Comparison of ENCODE assay signal across 20 cellular contexts in the genomic region with DNA sequence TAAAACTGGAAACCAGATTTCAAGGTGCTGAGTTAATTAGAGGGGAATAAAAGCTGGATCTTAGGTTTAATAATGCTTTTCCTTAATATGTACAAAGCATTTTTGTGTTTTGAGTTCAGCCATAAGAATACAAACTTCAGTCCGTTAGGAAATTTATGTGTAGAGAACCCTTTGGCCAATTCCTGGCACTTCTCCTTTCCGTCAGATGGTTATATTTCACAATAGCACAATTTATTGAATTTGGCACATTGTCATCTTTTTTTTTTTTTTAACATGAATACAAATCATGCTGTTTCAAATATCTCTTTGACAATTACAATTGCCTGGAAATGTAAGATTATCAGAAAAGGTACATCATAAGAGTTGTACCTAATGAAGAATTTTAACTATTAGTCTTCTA. TPM values are rescaled to one million over a fixed set of nuclear protein-coding genes. Genes with fewer than 3 reads are reported as not detected.
DNase-seq lines count a peak whose midpoint lies in the region; ATAC-seq, FAIRE-seq and TF ChIP-seq lines count a peak whose summit lies in the region.
"Had no signal": no experiment of that assay in that cellular context is flagged by ENCODE, and none has a peak within 500 bp of the region (broad histone marks: within the 10 kb centered on the region; RNA-seq: fewer than 3 reads in every experiment).

No MANE protein-coding gene starts in this region.

- H3K79me2 ChIP-seq in mammary epithelial cell (ENCODE audit: insufficient read depth, low read length), result no peaks in the 10 kb centered on the region

- WGBS in mammary epithelial cell (ENCODE audit: low coverage, missing lambda C conversion rate), result 6% methylated on average over 2 of the region's 2 CpGs
- 11 to 14% methylated on average over 2 of the region's 2 CpGs for WGBS in esophagus squamous epithelium, 2 donors

- H3K36me3 ChIP-seq in mammary epithelial cell (ENCODE audit: insufficient read depth, low read length) (no peaks in the 10 kb centered on the region), esophagus squamous epithelium (no peaks in the 10 kb centered on the region), Caco-2 (ENCODE audit: control insufficient read depth, insufficient read depth, low read length) (no peaks in the 10 kb centered on the region)
- H3K36me3 ChIP-seq: ovary, transverse colon had no signal

- H3K4me1 ChIP-seq in mammary epithelial cell (ENCODE audit: insufficient read depth, low read length), result no peaks in the 10 kb centered on the region
- H3K4me1 ChIP-seq in esophagus squamous epithelium, result no peaks in the 10 kb centered on the region
- no peaks in the 10 kb centered on the region for H3K4me1 ChIP-seq in Caco-2

- in situ Hi-C loops in mammary epithelial cell (cut with MboI; ENCODE audit: low sequenced_read_pairs in 2 of 2), result no loop called here

- no peak overlapping the region for H3K4me3 Mint-ChIP-seq in MCF 10A (ENCODE audit: unreplicated experiment)
- H3K4me3 Mint-ChIP-seq in Caco-2 (ENCODE audit: unreplicated experiment), result no peak overlapping the region
- H3K4me3 Mint-ChIP-seq: CD14-positive monocyte; stimulated activated effector memory CD8-positive, alpha-beta T cell treated with anti-CD3 and anti-CD28 coated beads, Interleukin-12 subunit alpha, Interleukin-12 subunit beta, amount 100 ng/mL, for 72 hours had no signal

- CTCF ChIA-PET in MCF 10A (lab: Yijun Ruan, JAX) (no interaction called here), mammary epithelial cell (lab: Charles Lee; ENCODE audit: low non-redundant PET) (no interaction called here), Caco-2 (lab: Charles Lee) (no interaction called here)

- TF ChIP-seq POLR2A in esophagus squamous epithelium (IDR thresholded peaks at IDR 0.05) (no peak), GM12891 (IDR thresholded peaks at IDR 0.05; ENCODE audit: low read depth, low read length) (no peak)

- intact Hi-C loops in MCF 10A (cut with micrococcal nuclease), result no loop called here
- intact Hi-C loops in mammary epithelial cell (cut with micrococcal nuclease), result no loop called here
- intact Hi-C loops in esophagus squamous epithelium (cut with DNase I), result no loop called here
- intact Hi-C loops in Caco-2 (cut with micrococcal nuclease; ENCODE audit: unreplicated experiment), result no loop called here

- BruUV-seq in MCF 10A (replicated peaks; lab: Mats Ljungman, UMichigan), result no TSS peak
- BruUV-seq in mammary epithelial cell (replicated peaks; lab: Mats Ljungman, UMichigan), result no TSS peak
- no TSS peak for BruUV-seq in Caco-2 (replicated peaks; lab: Mats Ljungman, UMichigan)

- H3K27me3 ChIP-seq in mammary epithelial cell (ENCODE audit: insufficient read depth, low read length) (no peaks in the 10 kb centered on the region), esophagus squamous epithelium (no peaks in the 10 kb centered on the region), Caco-2 (replicated peaks; ENCODE audit: control insufficient read depth, insufficient read depth, low read length) (no peaks in the 10 kb centered on the region)
- H3K27me3 ChIP-seq: ovary, transverse colon had no signal

- H3K27ac ChIP-seq in mammary epithelial cell (ENCODE audit: insufficient read depth, low read depth, low read length) (no peak overlapping the region), esophagus squamous epithelium (no peak overlapping the region)
- H3K27ac ChIP-seq: ovary, transverse colon had no signal

- H2AFZ ChIP-seq in mammary epithelial cell (ENCODE audit: low read depth, low read length), result no peak overlapping the region

- dilution Hi-C loops in mammary epithelial cell (cut with HindIII; ENCODE audit: low sequenced_read_pairs), result no loop called here

- no peak overlapping the region for H3K4me3 ChIP-seq in mammary epithelial cell (replicated peaks in 1 of 3; ENCODE audit: insufficient read depth in 1 of 3, low read depth in 2 of 3, low read length in 3 of 3)
- no peak overlapping the region for H3K4me3 ChIP-seq in esophagus squamous epithelium
- H3K4me3 ChIP-seq in Caco-2 (ENCODE audit: low read depth, low read length), result no peak overlapping the region
- H3K4me3 ChIP-seq: ovary, smooth muscle cell, transverse colon had no signal

- no peaks in the 10 kb centered on the region for H3K9me3 ChIP-seq in mammary epithelial cell (replicated peaks; ENCODE audit: insufficient read depth, low read length)
- no peaks in the 10 kb centered on the region for H3K9me3 ChIP-seq in esophagus squamous epithelium
- peaks cover 3% of the 10 kb centered on the region; the same call in 1 of the 2 replicates for H3K9me3 ChIP-seq in Caco-2
- H3K9me3 ChIP-seq: ovary, transverse colon had no signal

- no peaks in the 10 kb centered on the region for H3K36me3 Mint-ChIP-seq in MCF 10A (ENCODE audit: insufficient read depth, unreplicated experiment)
- no peaks in the 10 kb centered on the region for H3K36me3 Mint-ChIP-seq in Caco-2 (ENCODE audit: insufficient read depth, unreplicated experiment)
- H3K36me3 Mint-ChIP-seq: CD14-positive monocyte; stimulated activated effector memory CD8-positive, alpha-beta T cell treated with anti-CD3 and anti-CD28 coated beads, Interleukin-12 subunit alpha, Interleukin-12 subunit beta, amount 100 ng/mL, for 72 hours had no signal

- FAIRE-seq in GM12891 (lab: Jason Lieb, UNC), result no peak

- no peak overlapping the region for H3K4me2 ChIP-seq in mammary epithelial cell (ENCODE audit: insufficient read depth, low read depth, low read length)
- H3K4me2 ChIP-seq: smooth muscle cell had no signal

- ATAC-seq in left lobe of liver (peak; percentile 71), GM19395 (IDR thresholded peaks at IDR 0.05; ENCODE audit: unreplicated experiment) (no peak)
- ATAC-seq: stimulated activated effector memory CD8-positive, alpha-beta T cell treated with anti-CD3 and anti-CD28 coated beads, Interleukin-12 subunit alpha, Interleukin-12 subunit beta, amount 100 ng/mL, for 72 hours had no signal

- no peaks in the 10 kb centered on the region for H3K9me3 Mint-ChIP-seq in MCF 10A (ENCODE audit: unreplicated experiment)
- H3K9me3 Mint-ChIP-seq in Caco-2 (ENCODE audit: unreplicated experiment), result no peaks in the 10 kb centered on the region

- no peak overlapping the region for H3K27ac Mint-ChIP-seq in MCF 10A (ENCODE audit: low read depth, unreplicated experiment)
- no peak overlapping the region for H3K27ac Mint-ChIP-seq in Caco-2 (ENCODE audit: unreplicated experiment)
- H3K27ac Mint-ChIP-seq: CD14-positive monocyte; stimulated activated effector memory CD8-positive, alpha-beta T cell treated with anti-CD3 and anti-CD28 coated beads, Interleukin-12 subunit alpha, Interleukin-12 subunit beta, amount 100 ng/mL, for 72 hours had no signal

- DNase-seq in MCF 10A (ENCODE audit: unreplicated experiment) (peak; percentile 63), mammary epithelial cell (no peak), dermis blood vessel endothelial cell (peak; percentile 50), left lobe of liver (ENCODE audit: low spot score) (no peak), esophagus squamous epithelium (lab: John Stamatoyannopoulos, UW) (no peak), GM12891 (ENCODE audit: insufficient read length, low spot score) (no peak), Caco-2 (no peak)
- DNase-seq: activated effector memory CD4-positive, alpha-beta T cell treated with Interleukin-2 at 50 U/mL for 16 hours; amniotic stem cell; DND-41; NCI-H1092 treated with DMSO at 0.1 percent for 48 hours; NK-92 treated with Interleukin-12 subunit alpha and Interleukin-12 subunit beta, amount 100 ng/mL, for 24 hours; ovary; Right ventricle myocardium superior; T-helper 2 cell; transverse colon had no signal

- H4K20me1 ChIP-seq in mammary epithelial cell (ENCODE audit: insufficient read depth, low read length), result no peaks in the 10 kb centered on the region

- H3K4me1 Mint-ChIP-seq in MCF 10A (ENCODE audit: insufficient read depth, unreplicated experiment) (no peaks in the 10 kb centered on the region), Caco-2 (ENCODE audit: low read depth, unreplicated experiment) (no peaks in the 10 kb centered on the region)
- H3K4me1 Mint-ChIP-seq: stimulated activated effector memory CD8-positive, alpha-beta T cell treated with anti-CD3 and anti-CD28 coated beads, Interleukin-12 subunit alpha, Interleukin-12 subunit beta, amount 100 ng/mL, for 72 hours had no signal

- no peak for TF ChIP-seq CTCF in MCF 10A (IDR thresholded peaks at IDR 0.05; ENCODE audit: unreplicated experiment)
- no peak for TF ChIP-seq CTCF in mammary epithelial cell (conservative IDR thresholded peaks at IDR 0.05 in 1 of 2, IDR thresholded peaks at IDR 0.05 in 1 of 2; ENCODE audit: extremely low read depth in 1 of 2, insufficient read depth in 1 of 2, low read depth in 1 of 2, low read length in 2 of 2)
- no peak for TF ChIP-seq CTCF in esophagus squamous epithelium (IDR thresholded peaks at IDR 0.05)
- TF ChIP-seq CTCF in Caco-2 (IDR thresholded peaks at IDR 0.05; ENCODE audit: insufficient read depth in 1 of 2, low read depth in 1 of 2, low read length in 1 of 2, severe bottlenecking in 1 of 2, unreplicated experiment in 1 of 2), result no peak

- no peak overlapping the region for H3K9ac ChIP-seq in mammary epithelial cell (ENCODE audit: insufficient read depth, low read length)

- H3K27me3 Mint-ChIP-seq in MCF 10A (ENCODE audit: insufficient read depth, unreplicated experiment) (no peaks in the 10 kb centered on the region), Caco-2 (ENCODE audit: insufficient read depth, unreplicated experiment) (peaks cover 9% of the 10 kb centered on the region)

- POLR2A ChIA-PET in MCF 10A (lab: Yijun Ruan, JAX), result no interaction called here
- POLR2A ChIA-PET in Caco-2 (lab: Charles Lee), result no interaction called here

TF ChIP-seq in GM12891, 5 proteins besides CTCF, POLR2A, EP300 and RAD21:
- TF ChIP-seq TAF1 (IDR thresholded peaks at IDR 0.05; ENCODE audit: low read depth, low read length) (no peak), SPI1 (IDR thresholded peaks at IDR 0.05; ENCODE audit: low read depth, low read length) (no peak), PAX5 (IDR thresholded peaks at IDR 0.05; ENCODE audit: insufficient read depth, low read length, severe bottlenecking) (no peak), POU2F2 (IDR thresholded peaks at IDR 0.05; ENCODE audit: low read depth, low read length) (no peak), POLR2AphosphoS5 (IDR thresholded peaks at IDR 0.05; ENCODE audit: low read depth, low read length) (no peak)

RNA-seq across cellular contexts. Expression of a gene that starts 56.2 kb away (rescaled TPM):
- 16.3 and 18.3 TPM in 2 replicates for total RNA-seq in MCF 10A (2022)
- total RNA-seq in mammary epithelial cell, result 10 to 100 TPM; 18.0 to 27.3 TPM
- polyA plus RNA-seq in mammary epithelial cell, result 4.3 TPM
- polyA minus RNA-seq in mammary epithelial cell, result 6.6 TPM
- total RNA-seq in dermis blood vessel endothelial cell, result 10.7 and 13.4 TPM in 2 replicates
- 3.3 TPM for total RNA-seq in left lobe of liver
- total RNA-seq in esophagus squamous epithelium, result 10 to 100 TPM in 1 of 4 donors, 1 to 10 TPM in 3; 1.4 to 14.3 (median 5.8) TPM
- polyA plus RNA-seq in GM12891 (2012; ENCODE audit: low read depth, missing spikeins), result 9.3 TPM
- 8.8 and 9.0 TPM in 2 replicates for total RNA-seq in Caco-2 (2022)

Comparison
In these comparisons a context has a peak if more than half of its experiments do, and no peak if none do; other contexts are left out.
1. DNase-seq: peak in MCF 10A (single experiment) and dermis blood vessel endothelial cell (single experiment); none in mammary epithelial cell (single experiment), left lobe of liver (single experiment), esophagus squamous epithelium (single experiment), GM12891 (single experiment) and Caco-2 (0 of 2).